ENCODE assay signal across 14 cellular contexts in genomic region chr18:79117380-79117779, GRCh38.
"Had no signal": no experiment of that assay in that cellular context is flagged by ENCODE, and none has a peak within 500 bp of the region (broad histone marks: within the 10 kb centered on the region; RNA-seq: fewer than 3 reads in every experiment).

No MANE protein-coding gene starts in this region.

- ATAC-seq: effector memory CD8-positive, alpha-beta T cell; gastroesophageal sphincter; heart left ventricle; naive thymus-derived CD8-positive, alpha-beta T cell; right lobe of liver had no signal

- H3K36me3 ChIP-seq: cardiac muscle cell, ovary, right lobe of liver had no signal

- H3K27me3 ChIP-seq: cardiac muscle cell, gastroesophageal sphincter, heart left ventricle, ovary, right lobe of liver had no signal

- H3K4me3 ChIP-seq: cardiac muscle cell, gastroesophageal sphincter, heart left ventricle, ovary, right lobe of liver had no signal

- DNase-seq: activated B cell treated with CpG ODN at 0.5 μM for 24 hours; activated CD4-positive, alpha-beta memory T cell treated with anti-CD3 and anti-CD28 coated beads for 36 hours; activated CD4-positive, alpha-beta T cell treated with anti-CD3 and anti-CD28 coated beads for 4 hours; amygdala; effector memory CD8-positive, alpha-beta T cell; heart left ventricle; kidney glomerular epithelial cell; naive thymus-derived CD8-positive, alpha-beta T cell; ovary; right lobe of liver; stimulated activated CD4-positive, alpha-beta T cell treated with anti-CD3 and anti-CD28 coated beads, Interleukin-4, amount 100 ng/mL, for 24 hours; stimulated activated naive CD4-positive, alpha-beta T cell had no signal

- H3K9me3 ChIP-seq: gastroesophageal sphincter, heart left ventricle, ovary, right lobe of liver had no signal
